16 cellular contexts compared by ENCODE assay signal in genomic region chr3:194042947-194043346, GRCh38.
DNase-seq lines count a peak whose midpoint lies in the region; ATAC-seq, FAIRE-seq and TF ChIP-seq lines count a peak whose summit lies in the region.
"Had no signal": no experiment of that assay in that cellular context is flagged by ENCODE, and none has a peak within 500 bp of the region (broad histone marks: within the 10 kb centered on the region; RNA-seq: fewer than 3 reads in every experiment).

No MANE protein-coding gene starts in this region.

- CTCF ChIA-PET in K562 (lab: Yijun Ruan, JAX; ENCODE audit: low intra/inter-chr PET ratio), result no interaction called here

- POLR2A ChIA-PET in K562 (lab: Yijun Ruan, JAX), result interaction anchor here (0.8 to 1.5 kb wide), 3 partner anchors 9 to 263 kb away, joined by 3 to 9 read pairs (median 4); no protein-coding TSS in a partner anchor

- TF ChIP-seq CTCF in K562 (IDR thresholded peaks at IDR 0.05 in 2 of 3, conservative IDR thresholded peaks at IDR 0.05 in 1 of 3; ENCODE audit: insufficient read depth in 2 of 3, low read depth in 1 of 3, low read length in 3 of 3) (no peak), testis (IDR thresholded peaks at IDR 0.05) (no peak), colonic mucosa (IDR thresholded peaks at IDR 0.05) (no peak)

- TF ChIP-seq EP300 in K562 (IDR thresholded peaks at IDR 0.05; ENCODE audit: low read length), result no peak

- WGBS in K562 (ENCODE audit: insufficient coverage, low coverage, missing lambda C conversion rate), result 17% methylated on average over 6 of the region's 6 CpGs
- 83 to 89% methylated on average over 6 of the region's 6 CpGs for WGBS in testis, 2 donors

- H3K79me2 ChIP-seq in K562 (ENCODE audit: control insufficient read depth, insufficient read depth, low read length), result no peaks in the 10 kb centered on the region

- no peaks in the 10 kb centered on the region for H3K36me3 ChIP-seq in K562 (ENCODE audit: control insufficient read depth, insufficient read depth, low read length)
- no peaks in the 10 kb centered on the region for H3K36me3 ChIP-seq in testis (ENCODE audit: low read depth, missing control alignments)
- H3K36me3 ChIP-seq in colonic mucosa, result no peaks in the 10 kb centered on the region

- ATAC-seq in K562, result no peak
- ATAC-seq: activated T-cell treated with anti-CD3 and anti-CD28 coated beads, Interleukin-2, amount 50 U/mL, for 4 hours; left colon; natural killer cell treated with Interleukin-12 subunit alpha and Interleukin-12 subunit beta and Interleukin-15 and Interleukin-18, amount 100 ng/mL, for 72 hours had no signal

- no peak for TF ChIP-seq POLR2A in K562 (conservative IDR thresholded peaks at IDR 0.05)
- TF ChIP-seq POLR2A in testis (IDR thresholded peaks at IDR 0.05), result no peak

- FAIRE-seq in K562 (lab: Jason Lieb, UNC), result no peak

- H3K27me3 ChIP-seq in K562 (ENCODE audit: control insufficient read depth in 2 of 2, insufficient read depth in 2 of 2, low read length in 2 of 2) (no peaks in the 10 kb centered on the region), testis (no peaks in the 10 kb centered on the region), colonic mucosa (no peaks in the 10 kb centered on the region)

- H3K4me3 ChIP-seq in K562 (no peak overlapping the region), testis (no peak overlapping the region), colonic mucosa (no peak overlapping the region)

- H2AFZ ChIP-seq in K562 (ENCODE audit: low read depth, low read length), result peak overlapping the region; percentile 43

- no peak overlapping the region for H3K27ac ChIP-seq in K562 (ENCODE audit: extremely low read depth, low read depth, low read length)
- H3K27ac ChIP-seq in testis, result no peak overlapping the region
- H3K27ac ChIP-seq in colonic mucosa, result no peak overlapping the region

- no TSS peak for BruUV-seq in K562 (replicated peaks; lab: Mats Ljungman, UMichigan)

- H3K4me2 ChIP-seq in K562 (ENCODE audit: insufficient read depth, low read length), result no peak overlapping the region

- no peaks in the 10 kb centered on the region for H3K9me1 ChIP-seq in K562 (ENCODE audit: control insufficient read depth, insufficient read depth, low read length)

- H4K20me1 ChIP-seq in K562 (replicated peaks; ENCODE audit: control insufficient read depth, insufficient read depth, low read length), result no peaks in the 10 kb centered on the region

- no peaks in the 10 kb centered on the region for H3K9me3 ChIP-seq in K562 (replicated peaks; ENCODE audit: control insufficient read depth, insufficient read depth, low read depth, low read length)
- no peaks in the 10 kb centered on the region for H3K9me3 ChIP-seq in testis
- no peaks in the 10 kb centered on the region for H3K9me3 ChIP-seq in colonic mucosa

- DNase-seq in Daoy (ENCODE audit: low read depth), result peak; percentile 89
- peak; percentile 94 for DNase-seq in LHCN-M2 (ENCODE audit: low read depth)
- no peak for DNase-seq in K562 (ENCODE audit: extremely low read depth in 1 of 4, low spot score in 3 of 4)
- DNase-seq in left kidney (ENCODE audit: low read depth, low spot score), result peak; percentile 89
- DNase-seq in testis, result no peak
- DNase-seq in AG08396 (ENCODE audit: low spot score), result no peak
- DNase-seq in stimulated activated CD4-positive, alpha-beta T cell treated with anti-CD3 and anti-CD28 coated beads, Interleukin-1b, Interleukin-23, amount 100 ng/mL, for 48 hours, result no peak
- DNase-seq in colonic mucosa, result no peak
- DNase-seq: activated CD4-positive, alpha-beta T cell treated with anti-CD3 and anti-CD28 coated beads, Interleukin-2, amount 10 ng/mL, durations not matched to agents 24 days and 14 days; activated T-cell treated with anti-CD3 and anti-CD28 coated beads, Interleukin-2, amount 50 U/mL, for 4 hours; CD4-positive, CD25-positive, alpha-beta regulatory T cell; effector memory CD4-positive, alpha-beta T cell; H9; left colon; OCI-M1 had no signal

- H3K9ac ChIP-seq in K562 (ENCODE audit: insufficient read depth in 1 of 2, low read depth in 2 of 2, low read length in 2 of 2) (no peak overlapping the region), colonic mucosa (ENCODE audit: low read depth in 2 of 2, low read length in 2 of 2) (no peak overlapping the region)

- intact Hi-C loops in K562 (cut with micrococcal nuclease), result no loop called here
- intact Hi-C loops in testis (cut with DNase I; ENCODE audit: low total_unique reads), result no loop called here
- intact Hi-C loops in colonic mucosa (cut with DNase I), result no loop called here

- no peak for TF ChIP-seq RAD21 in K562 (CRISPR knock-in tag; conservative IDR thresholded peaks at IDR 0.05 in 1 of 2, IDR thresholded peaks at IDR 0.05 in 1 of 2)

- H3K4me1 ChIP-seq in K562 (replicated peaks in 1 of 2; ENCODE audit: control insufficient read depth in 2 of 2, insufficient read depth in 2 of 2, low read length in 2 of 2) (peaks cover 3 to 19% of the 10 kb centered on the region in 2 experiments; a peak in 3 of 5 replicates), testis (no peaks in the 10 kb centered on the region), colonic mucosa (peaks cover 6% of the 10 kb centered on the region)

- in situ Hi-C loops in K562 (cut with MboI), result no loop called here

TF ChIP-seq in K562, 482 proteins besides CTCF, POLR2A, EP300 and RAD21 (continues in another document):
- TF ChIP-seq ZBTB40 (IDR thresholded peaks at IDR 0.05), result no peak
- no peak for TF ChIP-seq ZBTB40 (CRISPR knock-in tag; IDR thresholded peaks at IDR 0.05)

Comparison
In these comparisons a context has a peak if more than half of its experiments do, and no peak if none do; other contexts are left out.
1. DNase-seq: peak in Daoy (single experiment), LHCN-M2 (single experiment) and left kidney (single experiment); none in K562 (0 of 4), testis (single experiment), AG08396 (single experiment), stimulated activated CD4-positive, alpha-beta T cell treated with anti-CD3 and anti-CD28 coated beads, Interleukin-1b, Interleukin-23, amount 100 ng/mL, for 48 hours (single experiment) and colonic mucosa (single experiment).